ENCODE assay signal across 1 cellular context in the genomic region with DNA sequence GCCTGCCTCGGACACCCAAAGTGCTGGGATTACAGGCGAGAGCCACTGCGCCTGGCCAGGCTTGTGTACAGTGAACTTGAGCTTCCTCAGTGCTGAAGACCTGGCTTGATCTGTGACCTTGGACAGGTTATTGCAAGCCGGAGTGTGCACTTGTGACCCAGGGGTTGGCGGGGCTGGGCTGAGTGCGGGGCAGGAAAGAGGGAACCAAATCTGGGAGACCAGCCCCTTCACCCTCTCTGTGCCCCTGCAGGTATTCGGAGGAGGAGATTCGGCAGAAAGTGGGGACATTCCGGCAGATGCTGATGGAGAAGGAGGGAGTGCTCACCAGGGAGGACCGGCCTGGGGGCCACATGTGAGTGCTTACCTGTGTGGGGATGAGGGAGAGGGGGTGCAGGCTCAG.
TF ChIP-seq lines count a peak whose summit lies in the region.

No MANE protein-coding gene starts in this region.

TF ChIP-seq in HepG2, 621 proteins besides CTCF, POLR2A, EP300 and RAD21 (continued from another document and continues in another):
- TF ChIP-seq ZHX1 (CRISPR knock-in tag; IDR thresholded peaks at IDR 0.05; ENCODE audit: low read depth) (no peak), ARNTL (CRISPR knock-in tag; IDR thresholded peaks at IDR 0.05) (no peak), CENPBD1 (CRISPR knock-in tag; IDR thresholded peaks at IDR 0.05; ENCODE audit: borderline replicate concordance, low read depth) (no peak), MAZ (IDR thresholded peaks at IDR 0.05; ENCODE audit: borderline replicate concordance, low read depth, low read length) (no peak), MAZ (CRISPR knock-in tag; IDR thresholded peaks at IDR 0.05; ENCODE audit: low read depth) (no peak), JDP2 (CRISPR knock-in tag; IDR thresholded peaks at IDR 0.05; ENCODE audit: borderline replicate concordance) (no peak), MBNL3 (CRISPR knock-in tag; conservative IDR thresholded peaks at IDR 0.05) (no peak), NR2C2 (CRISPR knock-in tag; IDR thresholded peaks at IDR 0.05; ENCODE audit: borderline replicate concordance) (peak; percentile 59), JUN (CRISPR knock-in tag; IDR thresholded peaks at IDR 0.05) (0 out of 2 replicates have a peak, but pooled peaks have one; percentile 25), ZNF20 (CRISPR knock-in tag; IDR thresholded peaks at IDR 0.05) (no peak), PRDM4 (CRISPR knock-in tag; IDR thresholded peaks at IDR 0.05; ENCODE audit: borderline replicate concordance) (no peak), EZH2 (conservative IDR thresholded peaks at IDR 0.05; ENCODE audit: low read depth, low read length) (no peak), IKZF1 (IDR thresholded peaks at IDR 0.05) (no peak), ZNF746 (CRISPR knock-in tag; IDR thresholded peaks at IDR 0.05) (no peak), FOXK2 (IDR thresholded peaks at IDR 0.05) (0 out of 2 replicates have a peak, but pooled peaks have one; percentile 21), SOX13 (IDR thresholded peaks at IDR 0.05) (no peak), SOX13 (CRISPR knock-in tag; conservative IDR thresholded peaks at IDR 0.05 in 1 of 2, IDR thresholded peaks at IDR 0.05 in 1 of 2) (peak in 1 of 2 experiments; percentile 67; a peak in 2 of 4 replicates), AKAP8 (CRISPR knock-in tag; IDR thresholded peaks at IDR 0.05) (no peak), FOXO1 (CRISPR knock-in tag; IDR thresholded peaks at IDR 0.05) (peak; percentile 74), ZMYM3 (CRISPR knock-in tag; IDR thresholded peaks at IDR 0.05) (peak; percentile 88), TBL1XR1 (IDR thresholded peaks at IDR 0.05; ENCODE audit: borderline replicate concordance, low read length, partially characterized antibody) (peak; percentile 90), SCMH1 (CRISPR knock-in tag; IDR thresholded peaks at IDR 0.05; ENCODE audit: borderline replicate concordance) (no peak), SMAD9 (CRISPR knock-in tag; IDR thresholded peaks at IDR 0.05) (no peak), ZBTB42 (CRISPR knock-in tag; IDR thresholded peaks at IDR 0.05) (peak; percentile 89), ZNF580 (CRISPR knock-in tag; IDR thresholded peaks at IDR 0.05; ENCODE audit: borderline replicate concordance, low read depth) (no peak), ZNF564 (CRISPR knock-in tag; IDR thresholded peaks at IDR 0.05) (no peak), ZNF501 (CRISPR knock-in tag; IDR thresholded peaks at IDR 0.05) (0 out of 2 replicates have a peak, but pooled peaks have one; percentile 47), GTF3A (CRISPR knock-in tag; conservative IDR thresholded peaks at IDR 0.05) (no peak), NFKBIZ (CRISPR knock-in tag; IDR thresholded peaks at IDR 0.05) (no peak), ZBTB49 (CRISPR knock-in tag; IDR thresholded peaks at IDR 0.05; ENCODE audit: borderline replicate concordance) (no peak), ZEB1 (IDR thresholded peaks at IDR 0.05; ENCODE audit: insufficient replicate concordance, low read depth) (peak; percentile 57), GFI1 (CRISPR knock-in tag; IDR thresholded peaks at IDR 0.05; ENCODE audit: borderline replicate concordance) (no peak; the same call in 1 of the 2 replicates), RBM22 (optimal IDR thresholded peaks at IDR 0.05; ENCODE audit: low read length) (no peak), ZNF496 (CRISPR knock-in tag; IDR thresholded peaks at IDR 0.05; ENCODE audit: insufficient replicate concordance) (no peak), ZNF772 (CRISPR knock-in tag; IDR thresholded peaks at IDR 0.05) (no peak), FOXP1 (IDR thresholded peaks at IDR 0.05) (no peak), FOXP1 (CRISPR knock-in tag; IDR thresholded peaks at IDR 0.05) (peak; percentile 46; the same call in 1 of the 2 replicates), ELF3 (CRISPR knock-in tag; IDR thresholded peaks at IDR 0.05) (peak; percentile 34; the same call in 1 of the 2 replicates), JUNB (CRISPR knock-in tag; IDR thresholded peaks at IDR 0.05; ENCODE audit: borderline replicate concordance) (no peak), ZNF75D (CRISPR knock-in tag; IDR thresholded peaks at IDR 0.05; ENCODE audit: borderline replicate concordance) (no peak), SNAPC2 (CRISPR knock-in tag; IDR thresholded peaks at IDR 0.05) (no peak)
- TF ChIP-seq, protein P1, sequence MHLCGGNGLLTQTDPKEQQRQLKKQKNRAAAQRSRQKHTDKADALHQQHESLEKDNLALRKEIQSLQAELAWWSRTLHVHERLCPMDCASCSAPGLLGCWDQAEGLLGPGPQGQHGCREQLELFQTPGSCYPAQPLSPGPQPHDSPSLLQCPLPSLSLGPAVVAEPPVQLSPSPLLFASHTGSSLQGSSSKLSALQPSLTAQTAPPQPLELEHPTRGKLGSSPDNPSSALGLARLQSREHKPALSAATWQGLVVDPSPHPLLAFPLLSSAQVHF (CRISPR knock-in tag; IDR thresholded peaks at IDR 0.05), result no peak
- TF ChIP-seq, protein P2, sequence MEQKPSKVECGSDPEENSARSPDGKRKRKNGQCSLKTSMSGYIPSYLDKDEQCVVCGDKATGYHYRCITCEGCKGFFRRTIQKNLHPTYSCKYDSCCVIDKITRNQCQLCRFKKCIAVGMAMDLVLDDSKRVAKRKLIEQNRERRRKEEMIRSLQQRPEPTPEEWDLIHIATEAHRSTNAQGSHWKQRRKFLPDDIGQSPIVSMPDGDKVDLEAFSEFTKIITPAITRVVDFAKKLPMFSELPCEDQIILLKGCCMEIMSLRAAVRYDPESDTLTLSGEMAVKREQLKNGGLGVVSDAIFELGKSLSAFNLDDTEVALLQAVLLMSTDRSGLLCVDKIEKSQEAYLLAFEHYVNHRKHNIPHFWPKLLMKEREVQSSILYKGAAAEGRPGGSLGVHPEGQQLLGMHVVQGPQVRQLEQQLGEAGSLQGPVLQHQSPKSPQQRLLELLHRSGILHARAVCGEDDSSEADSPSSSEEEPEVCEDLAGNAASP (CRISPR knock-in tag; IDR thresholded peaks at IDR 0.05; ENCODE audit: borderline replicate concordance), result peak; percentile 96
- TF ChIP-seq, protein P3, sequence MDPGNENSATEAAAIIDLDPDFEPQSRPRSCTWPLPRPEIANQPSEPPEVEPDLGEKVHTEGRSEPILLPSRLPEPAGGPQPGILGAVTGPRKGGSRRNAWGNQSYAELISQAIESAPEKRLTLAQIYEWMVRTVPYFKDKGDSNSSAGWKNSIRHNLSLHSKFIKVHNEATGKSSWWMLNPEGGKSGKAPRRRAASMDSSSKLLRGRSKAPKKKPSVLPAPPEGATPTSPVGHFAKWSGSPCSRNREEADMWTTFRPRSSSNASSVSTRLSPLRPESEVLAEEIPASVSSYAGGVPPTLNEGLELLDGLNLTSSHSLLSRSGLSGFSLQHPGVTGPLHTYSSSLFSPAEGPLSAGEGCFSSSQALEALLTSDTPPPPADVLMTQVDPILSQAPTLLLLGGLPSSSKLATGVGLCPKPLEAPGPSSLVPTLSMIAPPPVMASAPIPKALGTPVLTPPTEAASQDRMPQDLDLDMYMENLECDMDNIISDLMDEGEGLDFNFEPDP (CRISPR knock-in tag; conservative IDR thresholded peaks at IDR 0.05), result no peak
- TF ChIP-seq, protein P4, sequence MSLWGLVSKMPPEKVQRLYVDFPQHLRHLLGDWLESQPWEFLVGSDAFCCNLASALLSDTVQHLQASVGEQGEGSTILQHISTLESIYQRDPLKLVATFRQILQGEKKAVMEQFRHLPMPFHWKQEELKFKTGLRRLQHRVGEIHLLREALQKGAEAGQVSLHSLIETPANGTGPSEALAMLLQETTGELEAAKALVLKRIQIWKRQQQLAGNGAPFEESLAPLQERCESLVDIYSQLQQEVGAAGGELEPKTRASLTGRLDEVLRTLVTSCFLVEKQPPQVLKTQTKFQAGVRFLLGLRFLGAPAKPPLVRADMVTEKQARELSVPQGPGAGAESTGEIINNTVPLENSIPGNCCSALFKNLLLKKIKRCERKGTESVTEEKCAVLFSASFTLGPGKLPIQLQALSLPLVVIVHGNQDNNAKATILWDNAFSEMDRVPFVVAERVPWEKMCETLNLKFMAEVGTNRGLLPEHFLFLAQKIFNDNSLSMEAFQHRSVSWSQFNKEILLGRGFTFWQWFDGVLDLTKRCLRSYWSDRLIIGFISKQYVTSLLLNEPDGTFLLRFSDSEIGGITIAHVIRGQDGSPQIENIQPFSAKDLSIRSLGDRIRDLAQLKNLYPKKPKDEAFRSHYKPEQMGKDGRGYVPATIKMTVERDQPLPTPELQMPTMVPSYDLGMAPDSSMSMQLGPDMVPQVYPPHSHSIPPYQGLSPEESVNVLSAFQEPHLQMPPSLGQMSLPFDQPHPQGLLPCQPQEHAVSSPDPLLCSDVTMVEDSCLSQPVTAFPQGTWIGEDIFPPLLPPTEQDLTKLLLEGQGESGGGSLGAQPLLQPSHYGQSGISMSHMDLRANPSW (CRISPR knock-in tag; IDR thresholded peaks at IDR 0.05; ENCODE audit: borderline replicate concordance), result no peak
- TF ChIP-seq, protein P5, sequence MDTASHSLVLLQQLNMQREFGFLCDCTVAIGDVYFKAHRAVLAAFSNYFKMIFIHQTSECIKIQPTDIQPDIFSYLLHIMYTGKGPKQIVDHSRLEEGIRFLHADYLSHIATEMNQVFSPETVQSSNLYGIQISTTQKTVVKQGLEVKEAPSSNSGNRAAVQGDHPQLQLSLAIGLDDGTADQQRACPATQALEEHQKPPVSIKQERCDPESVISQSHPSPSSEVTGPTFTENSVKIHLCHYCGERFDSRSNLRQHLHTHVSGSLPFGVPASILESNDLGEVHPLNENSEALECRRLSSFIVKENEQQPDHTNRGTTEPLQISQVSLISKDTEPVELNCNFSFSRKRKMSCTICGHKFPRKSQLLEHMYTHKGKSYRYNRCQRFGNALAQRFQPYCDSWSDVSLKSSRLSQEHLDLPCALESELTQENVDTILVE (CRISPR knock-in tag; IDR thresholded peaks at IDR 0.05), result no peak
- TF ChIP-seq, protein P6, sequence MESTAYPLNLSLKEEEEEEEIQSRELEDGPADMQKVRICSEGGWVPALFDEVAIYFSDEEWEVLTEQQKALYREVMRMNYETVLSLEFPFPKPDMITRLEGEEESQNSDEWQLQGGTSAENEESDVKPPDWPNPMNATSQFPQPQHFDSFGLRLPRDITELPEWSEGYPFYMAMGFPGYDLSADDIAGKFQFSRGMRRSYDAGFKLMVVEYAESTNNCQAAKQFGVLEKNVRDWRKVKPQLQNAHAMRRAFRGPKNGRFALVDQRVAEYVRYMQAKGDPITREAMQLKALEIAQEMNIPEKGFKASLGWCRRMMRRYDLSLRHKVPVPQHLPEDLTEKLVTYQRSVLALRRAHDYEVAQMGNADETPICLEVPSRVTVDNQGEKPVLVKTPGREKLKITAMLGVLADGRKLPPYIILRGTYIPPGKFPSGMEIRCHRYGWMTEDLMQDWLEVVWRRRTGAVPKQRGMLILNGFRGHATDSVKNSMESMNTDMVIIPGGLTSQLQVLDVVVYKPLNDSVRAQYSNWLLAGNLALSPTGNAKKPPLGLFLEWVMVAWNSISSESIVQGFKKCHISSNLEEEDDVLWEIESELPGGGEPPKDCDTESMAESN (CRISPR knock-in tag; conservative IDR thresholded peaks at IDR 0.05), result peak; percentile 73; the same call in 1 of the 2 replicates
